Comparison of ENCODE assay signal across 11 cellular contexts in the genomic region with DNA sequence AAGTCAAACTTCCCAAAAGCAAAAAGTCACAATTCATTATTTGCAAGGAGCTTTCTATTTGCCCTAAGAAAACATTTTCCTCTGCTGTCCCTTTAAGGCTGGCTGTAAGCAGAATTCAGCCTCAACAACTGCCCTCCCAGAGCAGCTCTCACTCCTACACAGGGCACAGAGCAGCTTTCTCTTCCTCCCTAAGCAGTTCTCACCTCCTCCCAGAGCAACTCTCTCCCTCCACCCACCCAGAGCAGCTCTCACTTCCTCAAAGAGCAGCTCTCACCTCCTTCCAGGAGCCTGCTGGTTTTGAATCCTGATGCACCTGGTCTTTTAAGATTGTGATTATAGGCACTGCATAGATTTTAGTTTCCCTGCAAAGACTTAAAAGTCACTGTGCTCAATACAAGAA.
A peak's percentile ranks its signal among the peaks of the same experiment; 100 is the strongest.
DNase-seq lines count a peak whose midpoint lies in the region; ATAC-seq and TF ChIP-seq lines count a peak whose summit lies in the region.
"Had no signal": no experiment of that assay in that cellular context is flagged by ENCODE, and none has a peak within 500 bp of the region (broad histone marks: within the 10 kb centered on the region; RNA-seq: fewer than 3 reads in every experiment).

No MANE protein-coding gene starts in this region.

- H3K4me1 ChIP-seq in psoas muscle: no peaks in the 10 kb centered on the region

- H3K27me3 Mint-ChIP-seq in T-helper 2 cell treated with Interferon-gamma antibody and Interleukin-4, amounts not matched to agents 5 μg/mL and 100 μg/mL, for 36 hours (ENCODE audit: low read depth): no peaks in the 10 kb centered on the region

- ATAC-seq in GM21367 (IDR thresholded peaks at IDR 0.05; ENCODE audit: unreplicated experiment): peak; percentile 92
- peak; percentile 90 for ATAC-seq in HG03108 (IDR thresholded peaks at IDR 0.05; ENCODE audit: unreplicated experiment)
- ATAC-seq in psoas muscle: no peak

- DNase-seq in GM13977 (ENCODE audit: low spot score): peak; percentile 75
- no peak for DNase-seq in NCI-H2171 (lab: John Stamatoyannopoulos, UW)
- DNase-seq in anterior cingulate cortex (lab: John Stamatoyannopoulos, UW): no peak
- DNase-seq in T-helper 2 cell treated with Interferon-gamma antibody and Interleukin-4, amounts not matched to agents 5 μg/mL and 100 μg/mL, for 36 hours (ENCODE audit: low spot score): no peak
- no peak for DNase-seq in psoas muscle
- DNase-seq: activated CD4-positive, CD25-positive, alpha-beta regulatory T cell treated with anti-CD3 and anti-CD28 coated beads, Interleukin-2, amount 50 U/mL, for 72 hours; H7; hypothalamus had no signal

- H3K4me1 Mint-ChIP-seq in T-helper 2 cell treated with Interferon-gamma antibody and Interleukin-4, amounts not matched to agents 5 μg/mL and 100 μg/mL, for 36 hours (ENCODE audit: low read depth): no peaks in the 10 kb centered on the region

- intact Hi-C loops in psoas muscle (cut with DNase I): no loop called here

- no peaks in the 10 kb centered on the region for H3K27me3 ChIP-seq in psoas muscle (ENCODE audit: insufficient read depth in 3 of 3, low read length in 2 of 3)

- H3K36me3 ChIP-seq in psoas muscle (ENCODE audit: insufficient read depth in 1 of 2, low read depth in 1 of 2): peaks cover 0 to 5% of the 10 kb centered on the region in 2 donors

- in situ Hi-C loops in GM13977 (cut with MboI; ENCODE audit: low pct_unique_long_range_greater_than_20kb, low sequenced_read_pairs, unreplicated experiment): no loop called here

- H3K9me3 ChIP-seq in psoas muscle: no peaks in the 10 kb centered on the region

- H3K27ac Mint-ChIP-seq in T-helper 2 cell treated with Interferon-gamma antibody and Interleukin-4, amounts not matched to agents 5 μg/mL and 100 μg/mL, for 36 hours: no peak overlapping the region

- H3K4me3 ChIP-seq in psoas muscle: no peak overlapping the region

- H3K9me3 Mint-ChIP-seq in T-helper 2 cell treated with Interferon-gamma antibody and Interleukin-4, amounts not matched to agents 5 μg/mL and 100 μg/mL, for 36 hours: no peaks in the 10 kb centered on the region

- H3K4me3 Mint-ChIP-seq in T-helper 2 cell treated with Interferon-gamma antibody and Interleukin-4, amounts not matched to agents 5 μg/mL and 100 μg/mL, for 36 hours: no peak overlapping the region

- TF ChIP-seq CTCF in GM13977 (IDR thresholded peaks at IDR 0.05; ENCODE audit: extremely low read depth, insufficient read depth, missing control alignments) (no peak), psoas muscle (IDR thresholded peaks at IDR 0.05) (no peak)

- H3K27ac ChIP-seq in psoas muscle: no peak overlapping the region

- H3K36me3 Mint-ChIP-seq in T-helper 2 cell treated with Interferon-gamma antibody and Interleukin-4, amounts not matched to agents 5 μg/mL and 100 μg/mL, for 36 hours (ENCODE audit: low read depth): no peaks in the 10 kb centered on the region

TF ChIP-seq in PFSK-1, 5 proteins besides CTCF, POLR2A, EP300 and RAD21:
- peak; percentile 24 for TF ChIP-seq FOXP2 (optimal IDR thresholded peaks at IDR 0.05; ENCODE audit: borderline replicate concordance, extremely low read depth, extremely low read length, insufficient read depth)
- TF ChIP-seq, protein P1, sequence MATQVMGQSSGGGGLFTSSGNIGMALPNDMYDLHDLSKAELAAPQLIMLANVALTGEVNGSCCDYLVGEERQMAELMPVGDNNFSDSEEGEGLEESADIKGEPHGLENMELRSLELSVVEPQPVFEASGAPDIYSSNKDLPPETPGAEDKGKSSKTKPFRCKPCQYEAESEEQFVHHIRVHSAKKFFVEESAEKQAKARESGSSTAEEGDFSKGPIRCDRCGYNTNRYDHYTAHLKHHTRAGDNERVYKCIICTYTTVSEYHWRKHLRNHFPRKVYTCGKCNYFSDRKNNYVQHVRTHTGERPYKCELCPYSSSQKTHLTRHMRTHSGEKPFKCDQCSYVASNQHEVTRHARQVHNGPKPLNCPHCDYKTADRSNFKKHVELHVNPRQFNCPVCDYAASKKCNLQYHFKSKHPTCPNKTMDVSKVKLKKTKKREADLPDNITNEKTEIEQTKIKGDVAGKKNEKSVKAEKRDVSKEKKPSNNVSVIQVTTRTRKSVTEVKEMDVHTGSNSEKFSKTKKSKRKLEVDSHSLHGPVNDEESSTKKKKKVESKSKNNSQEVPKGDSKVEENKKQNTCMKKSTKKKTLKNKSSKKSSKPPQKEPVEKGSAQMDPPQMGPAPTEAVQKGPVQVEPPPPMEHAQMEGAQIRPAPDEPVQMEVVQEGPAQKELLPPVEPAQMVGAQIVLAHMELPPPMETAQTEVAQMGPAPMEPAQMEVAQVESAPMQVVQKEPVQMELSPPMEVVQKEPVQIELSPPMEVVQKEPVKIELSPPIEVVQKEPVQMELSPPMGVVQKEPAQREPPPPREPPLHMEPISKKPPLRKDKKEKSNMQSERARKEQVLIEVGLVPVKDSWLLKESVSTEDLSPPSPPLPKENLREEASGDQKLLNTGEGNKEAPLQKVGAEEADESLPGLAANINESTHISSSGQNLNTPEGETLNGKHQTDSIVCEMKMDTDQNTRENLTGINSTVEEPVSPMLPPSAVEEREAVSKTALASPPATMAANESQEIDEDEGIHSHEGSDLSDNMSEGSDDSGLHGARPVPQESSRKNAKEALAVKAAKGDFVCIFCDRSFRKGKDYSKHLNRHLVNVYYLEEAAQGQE (IDR thresholded peaks at IDR 0.05; ENCODE audit: insufficient read depth in 1 of 2, low read depth in 2 of 2, low read length in 2 of 2): no peak
- TF ChIP-seq TAF1 (IDR thresholded peaks at IDR 0.05; ENCODE audit: borderline replicate concordance, insufficient read depth, low read length): no peak
- TF ChIP-seq POLR2AphosphoS5 (IDR thresholded peaks at IDR 0.05; ENCODE audit: low read depth, low read length): no peak
- no peak for TF ChIP-seq SIN3A (IDR thresholded peaks at IDR 0.05; ENCODE audit: borderline replicate concordance, insufficient read depth, low read length)

Comparison
In these comparisons a context has a peak if more than half of its experiments do, and no peak if none do; other contexts are left out.
1. ATAC-seq: peak in GM21367 (single experiment) and HG03108 (single experiment); none in psoas muscle (0 of 4).